Comparison of ENCODE assay signal across 17 cellular contexts in genomic region chr14:99816642-99817041, GRCh38. TPM values are rescaled to one million over a fixed set of nuclear protein-coding genes. Genes with fewer than 3 reads are reported as not detected.
DNase-seq lines count a peak whose midpoint lies in the region; ATAC-seq, FAIRE-seq and TF ChIP-seq lines count a peak whose summit lies in the region.
"Had no signal": no experiment of that assay in that cellular context is flagged by ENCODE, and none has a peak within 500 bp of the region (broad histone marks: within the 10 kb centered on the region; RNA-seq: fewer than 3 reads in every experiment).

No MANE protein-coding gene starts in this region.

- TF ChIP-seq EP300 in K562 (IDR thresholded peaks at IDR 0.05; ENCODE audit: low read length): no peak

- TF ChIP-seq POLR2A in K562 (conservative IDR thresholded peaks at IDR 0.05): no peak

- 0% methylated on average over 3 of the region's 3 CpGs for WGBS in K562 (ENCODE audit: insufficient coverage, low coverage, missing lambda C conversion rate)

- POLR2A ChIA-PET in K562 (lab: Yijun Ruan, JAX): interaction anchor here (0.7 kb wide), 1 partner anchor 31 kb away, joined by 3 read pairs; no protein-coding TSS in a partner anchor

- no peak for TF ChIP-seq RAD21 in K562 (CRISPR knock-in tag; conservative IDR thresholded peaks at IDR 0.05 in 1 of 2, IDR thresholded peaks at IDR 0.05 in 1 of 2)

- CTCF ChIA-PET in K562 (lab: Yijun Ruan, JAX; ENCODE audit: low intra/inter-chr PET ratio): no interaction called here

- DNase-seq in K562 (ENCODE audit: extremely low read depth in 1 of 4, low spot score in 3 of 4): no peak
- DNase-seq in stimulated activated CD4-positive, alpha-beta T cell treated with anti-CD3 and anti-CD28 coated beads, Interleukin-4, amount 100 ng/mL, for 1 hour: no peak
- no peak for DNase-seq in NCI-H2227 (lab: John Stamatoyannopoulos, UW; ENCODE audit: unreplicated experiment)
- DNase-seq: BE2C; CD4-positive, alpha-beta memory T cell; DMS153; DMS79 treated with DMSO at 0.1 percent for 48 hours; EL; GOT3; H9 had no signal

- no peaks in the 10 kb centered on the region for H4K20me1 ChIP-seq in K562 (replicated peaks; ENCODE audit: control insufficient read depth, insufficient read depth, low read length)

- no peaks in the 10 kb centered on the region for H3K4me1 ChIP-seq in K562 (replicated peaks in 1 of 2; ENCODE audit: control insufficient read depth in 2 of 2, insufficient read depth in 2 of 2, low read length in 2 of 2)
- peaks cover 0 to 12% of the 10 kb centered on the region in 2 donors for H3K4me1 ChIP-seq in muscle layer of duodenum (ENCODE audit: control insufficient read depth in 1 of 2, insufficient read depth in 2 of 2, low read length in 2 of 2)
- H3K4me1 ChIP-seq: A549 had no signal

- H3K27me3 ChIP-seq in K562 (ENCODE audit: control insufficient read depth in 2 of 2, insufficient read depth in 2 of 2, low read length in 2 of 2) (peaks cover 10 to 47% of the 10 kb centered on the region in 2 experiments; a peak in 4 of 5 replicates), muscle layer of duodenum (ENCODE audit: low read depth, low read length) (no peaks in the 10 kb centered on the region)
- H3K27me3 ChIP-seq: BE2C had no signal

- no TSS peak for BruUV-seq in K562 (replicated peaks; lab: Mats Ljungman, UMichigan)

- H3K9ac ChIP-seq in K562 (ENCODE audit: insufficient read depth in 1 of 2, low read depth in 2 of 2, low read length in 2 of 2): no peak overlapping the region

- TF ChIP-seq CTCF in K562 (IDR thresholded peaks at IDR 0.05 in 2 of 3, conservative IDR thresholded peaks at IDR 0.05 in 1 of 3; ENCODE audit: insufficient read depth in 2 of 3, low read depth in 1 of 3, low read length in 3 of 3): no peak

- FAIRE-seq in K562 (lab: Jason Lieb, UNC): no peak
- FAIRE-seq: A549, G401.6, GM12891 had no signal

- intact Hi-C loops in K562 (cut with micrococcal nuclease): no loop called here

- H3K27ac ChIP-seq in K562 (ENCODE audit: extremely low read depth, low read depth, low read length): no peak overlapping the region
- peak overlapping the region; percentile 11 for H3K27ac ChIP-seq in cingulate gyrus (ENCODE audit: low read depth, low read length)
- peak overlapping the region; percentile 8 for H3K27ac ChIP-seq in muscle layer of duodenum (ENCODE audit: low read length)
- peak overlapping the region; percentile 66 for H3K27ac ChIP-seq in temporal lobe (ENCODE audit: low read depth, low read length)
- H3K27ac ChIP-seq: A549, C4-2B had no signal

- in situ Hi-C loops in K562 (cut with MboI): no loop called here

- no peaks in the 10 kb centered on the region for H3K9me3 ChIP-seq in K562 (replicated peaks; ENCODE audit: control insufficient read depth, insufficient read depth, low read depth, low read length)
- no peaks in the 10 kb centered on the region for H3K9me3 ChIP-seq in muscle layer of duodenum (ENCODE audit: control insufficient read depth in 1 of 2, low read length in 2 of 2)
- H3K9me3 ChIP-seq: A549, BE2C had no signal

- H3K36me3 ChIP-seq in K562 (ENCODE audit: control insufficient read depth, insufficient read depth, low read length) (no peaks in the 10 kb centered on the region), muscle layer of duodenum (ENCODE audit: control insufficient read depth in 1 of 2, insufficient read depth in 2 of 2, low read length in 2 of 2) (no peaks in the 10 kb centered on the region)
- H3K36me3 ChIP-seq: BE2C had no signal

- no peak overlapping the region for H3K4me2 ChIP-seq in K562 (ENCODE audit: insufficient read depth, low read length)
- H3K4me2 ChIP-seq: A549 had no signal

- H3K79me2 ChIP-seq in K562 (ENCODE audit: control insufficient read depth, insufficient read depth, low read length): no peaks in the 10 kb centered on the region

- ATAC-seq in K562: no peak
- ATAC-seq: A549 had no signal

- H3K4me3 ChIP-seq in K562: no peak overlapping the region
- no peak overlapping the region for H3K4me3 ChIP-seq in muscle layer of duodenum (ENCODE audit: low read depth in 1 of 2, low read length in 2 of 2)
- H3K4me3 ChIP-seq: A549 had no signal

- H3K9me1 ChIP-seq in K562 (ENCODE audit: control insufficient read depth, insufficient read depth, low read length): no peaks in the 10 kb centered on the region

- H2AFZ ChIP-seq in K562 (ENCODE audit: low read depth, low read length): no peak overlapping the region

TF ChIP-seq in K562, 482 proteins besides CTCF, POLR2A, EP300 and RAD21:
- TF ChIP-seq PTBP1 (IDR thresholded peaks at IDR 0.05; ENCODE audit: low read depth, low read length): no peak
- no peak for TF ChIP-seq BRF1 (IDR thresholded peaks at IDR 0.05; ENCODE audit: borderline replicate concordance, extremely low read depth, insufficient read length)
- 0 out of 2 replicates have a peak, but pooled peaks have one; percentile 4 for TF ChIP-seq CTBP1 (IDR thresholded peaks at IDR 0.05; ENCODE audit: borderline replicate concordance)
- TF ChIP-seq TRIM25 (IDR thresholded peaks at IDR 0.05; ENCODE audit: borderline replicate concordance): no peak

RNA-seq across cellular contexts. Expression of gene EML1, which starts 23.4 kb away (rescaled TPM):
- 0.35 and 0.67 TPM in 2 replicates for total RNA-seq in K562 (2011; cell fraction: chromatin; rRNA removed; ENCODE audit: low replicate concordance)
- 0.66 TPM in 1 of 2 replicates, not detected in the other for total RNA-seq in K562 (2011; cell fraction: nucleolus; rRNA removed)
- total RNA-seq in K562 (2011; cell fraction: nucleoplasm; rRNA removed): 0.31 and 0.73 TPM in 2 replicates
- total RNA-seq in K562 (2014; rRNA removed): 0.12 TPM in 1 of 2 replicates, not detected in the other
- total RNA-seq in K562 (2014; rRNA removed; fragmentation: Illumina TruSeq; extraction: Trizol): 0.13 and 0.29 TPM in 2 replicates
- total RNA-seq in K562 (2015; rRNA removed; fragmentation: Illumina TruSeq; extraction: Trizol): 0.11 and 0.14 TPM in 2 replicates
- 0.25 and 0.35 TPM in 2 replicates for total RNA-seq in K562 (2021)
- 0.07 and 0.16 TPM in 2 replicates for polyA plus RNA-seq in K562 (2011; rRNA removed)
- polyA plus RNA-seq in K562 (2011; cell fraction: cytosol; rRNA removed): 0.01 and 0.38 TPM in 2 replicates
- 0.34 TPM in 2 replicates for polyA plus RNA-seq in K562 (2011; cell fraction: nucleus; rRNA removed)
- 0.05 and 0.39 TPM in 2 replicates for polyA plus RNA-seq in K562 (2012)
- polyA plus RNA-seq in K562 (2014; fragmentation: Illumina TruSeq; extraction: Trizol): 0.06 and 0.07 TPM in 2 replicates
- polyA plus RNA-seq in K562 (2014; fragmentation: Nextera tagmentation; extraction: Ambion mirVana): under 1 TPM in 1 of 2 experiments, not detected in 1; 0.01 TPM
- polyA plus RNA-seq in K562 (2014; rRNA removed): 0.03 and 0.77 TPM in 2 replicates
- 1.0 TPM in 1 of 2 replicates, not detected in the other for polyA minus RNA-seq in K562 (2011; rRNA and poly(A)+ RNA removed)
- polyA minus RNA-seq in K562 (2011; cell fraction: cytosol; rRNA and poly(A)+ RNA removed): 1.8 TPM in 1 of 2 replicates, not detected in the other
- polyA minus RNA-seq in K562 (2011; cell fraction: nucleus; rRNA and poly(A)+ RNA removed): 0.56 and 0.94 TPM in 2 replicates
- total RNA-seq in temporal lobe: 110 TPM
- polyA plus RNA-seq: CD4-positive, alpha-beta memory T cell had no signal

Comparison
In these comparisons a context has a peak if more than half of its experiments do, and no peak if none do; other contexts are left out.
1. RNA of gene EML1, which starts 23.4 kb away (total RNA-seq): 110 TPM in temporal lobe (single experiment); 0.11 to 0.73 TPM in K562; every median in the first group is over 10 times any median in the second.